8 cellular contexts compared by ENCODE assay signal in genomic region chr1:116433283-116434257, GRCh38.
DNase-seq lines count a peak whose midpoint lies in the region; ATAC-seq and TF ChIP-seq lines count a peak whose summit lies in the region.

No MANE protein-coding gene starts in this region.

- TF ChIP-seq CTCF in mucosa of descending colon (IDR thresholded peaks at IDR 0.05) (no peak), upper lobe of right lung (IDR thresholded peaks at IDR 0.05) (no peak), GM20000 (IDR thresholded peaks at IDR 0.05; ENCODE audit: extremely low read depth, missing control alignments) (no peak)

- no peak overlapping the region for H3K27ac ChIP-seq in upper lobe of right lung

- H3K36me3 ChIP-seq in mucosa of descending colon (ENCODE audit: low read depth) (no peaks in the 10 kb centered on the region), upper lobe of right lung (no peaks in the 10 kb centered on the region)

- in situ Hi-C loops in KBM-7 (cut with MboI; ENCODE audit: low pct_unique_long_range_greater_than_20kb, low sequenced_read_pairs) = no loop called here

- DNase-seq in NCI-H345 (lab: John Stamatoyannopoulos, UW) (peak; percentile 21), NCI-H345 treated with DMSO at 0.1 percent for 48 hours (lab: John Stamatoyannopoulos, UW; ENCODE audit: unreplicated experiment) (no peak), epidermal melanocyte (ENCODE audit: insufficient read length, low spot score) (peak; percentile 31), mucosa of descending colon (peak in 2 of 3 donors; percentile 53 to 56), upper lobe of right lung (no peak), KBM-7 (no peak), GM20000 (ENCODE audit: low spot score) (no peak)

- H3K4me1 ChIP-seq in mucosa of descending colon (ENCODE audit: low read depth) (peaks cover 11% of the 10 kb centered on the region), upper lobe of right lung (no peaks in the 10 kb centered on the region)

- intact Hi-C loops in mucosa of descending colon (cut with DNase I, micrococcal nuclease) = no loop called here
- intact Hi-C loops in upper lobe of right lung (cut with DNase I) = no loop called here

- ATAC-seq in mucosa of descending colon = peak; percentile 87
- ATAC-seq in upper lobe of right lung = peak; percentile 30
- no peak for ATAC-seq in HG02678 (IDR thresholded peaks at IDR 0.05; ENCODE audit: unreplicated experiment)

- H3K27me3 ChIP-seq in upper lobe of right lung = no peaks in the 10 kb centered on the region

- H3K9me3 ChIP-seq in mucosa of descending colon = no peaks in the 10 kb centered on the region
- H3K9me3 ChIP-seq in upper lobe of right lung = no peaks in the 10 kb centered on the region

- H3K4me3 ChIP-seq in mucosa of descending colon (no peak overlapping the region), upper lobe of right lung (no peak overlapping the region)

Comparison
In these comparisons a context has a peak if more than half of its experiments do, and no peak if none do; other contexts are left out.
1. DNase-seq: peak in NCI-H345 (single experiment), epidermal melanocyte (single experiment) and mucosa of descending colon (2 of 3); none in NCI-H345 treated with DMSO at 0.1 percent for 48 hours (single experiment), upper lobe of right lung (single experiment), KBM-7 (single experiment) and GM20000 (single experiment).